In genomic region chr12:121116318-121117225, GRCh38 we compare ENCODE assay signal across 1 cellular context.
TF ChIP-seq lines count a peak whose summit lies in the region.

No MANE protein-coding gene starts in this region.

TF ChIP-seq in liver, 16 proteins besides CTCF, POLR2A, EP300 and RAD21 (continued from another document):
- TF ChIP-seq REST (IDR thresholded peaks at IDR 0.05), result peak; percentile 26
- no peak for TF ChIP-seq TAF1 (conservative IDR thresholded peaks at IDR 0.05)
- peak; percentile 20 for TF ChIP-seq FOXA2 (IDR thresholded peaks at IDR 0.05)
- no peak for TF ChIP-seq EGR1 (IDR thresholded peaks at IDR 0.05; ENCODE audit: low read depth in 2 of 2)
